In the genomic region with DNA sequence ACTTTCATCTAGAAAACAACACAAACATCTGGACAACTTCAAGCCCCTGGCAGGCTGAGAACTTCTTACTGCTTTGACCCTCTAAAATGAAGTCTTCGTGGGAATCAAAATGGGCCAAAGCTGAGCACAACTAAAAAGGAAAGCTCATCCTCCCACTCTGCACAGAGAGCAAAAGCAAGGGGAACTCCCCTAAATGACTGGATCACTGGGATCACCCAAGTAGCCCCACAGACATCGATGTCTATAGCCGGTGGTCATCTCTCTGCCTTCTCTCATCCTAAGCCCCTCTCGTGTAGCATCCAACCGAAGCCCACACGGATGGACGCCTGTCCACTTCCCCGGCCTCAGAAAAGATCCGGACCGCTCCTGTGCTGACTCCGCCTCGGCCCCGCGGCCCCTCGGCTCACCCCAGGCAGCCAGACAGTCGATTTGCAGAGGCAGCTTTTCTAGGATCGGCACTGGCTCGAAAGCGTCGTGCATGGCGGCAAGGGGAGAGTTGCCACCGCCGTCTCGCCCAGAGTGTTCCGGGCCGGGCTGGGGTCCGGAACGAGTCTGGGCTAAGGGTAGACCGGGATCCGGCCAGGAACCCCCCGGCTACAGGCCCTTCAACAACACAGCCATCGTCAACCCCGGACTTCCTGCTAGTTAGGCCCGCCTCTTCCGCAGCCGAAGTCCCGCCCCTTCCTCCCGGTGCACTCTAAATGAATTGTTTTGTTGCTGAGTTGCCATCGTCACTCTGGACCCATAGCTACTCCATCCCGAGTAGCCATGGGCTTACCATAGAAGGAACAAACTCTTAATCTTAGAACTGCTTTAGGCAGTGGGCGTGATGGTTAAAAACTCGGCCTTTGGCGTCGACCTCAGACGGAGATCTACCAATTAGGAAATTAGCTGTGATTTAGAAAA, we compare ENCODE assay signal across 8 cellular contexts. TPM values are rescaled to one million over a fixed set of nuclear protein-coding genes. Genes with fewer than 3 reads are reported as not detected.
DNase-seq lines count a peak whose midpoint lies in the region; ATAC-seq and TF ChIP-seq lines count a peak whose summit lies in the region.

Gene VPS39, minus strand, starts transcription at position 631 of the 906 bp plus-strand sequence. Its CDS starts 151 bp downstream, at position 480.

- peak within 1 kb of the TSS; percentile 47 to 83 for H3K27ac ChIP-seq in aorta (ENCODE audit: low read depth in 1 of 2, low read length in 2 of 2)

- DNase-seq in NCI-H2029 treated with DMSO at 0.1 percent for 48 hours (lab: John Stamatoyannopoulos, UW) = peak; percentile 44
- DNase-seq in T1000 (lab: John Stamatoyannopoulos, UW) = peak; percentile 47
- DNase-seq in astrocyte of the hippocampus (ENCODE audit: low read depth, low spot score) = peak; percentile 95
- DNase-seq in hippocampal formation (lab: John Stamatoyannopoulos, UW) = peak; percentile 77 to 78
- DNase-seq in renal cortical epithelial cell (ENCODE audit: low read depth) = peak; percentile 83
- peak; percentile 93 to 95 for DNase-seq in aorta

- no peaks in the 10 kb centered on the region for H3K9me3 ChIP-seq in aorta (ENCODE audit: control insufficient read depth, low read length)

- ATAC-seq in GM18505 (IDR thresholded peaks at IDR 0.05; ENCODE audit: unreplicated experiment) (peak; percentile 72), HG02970 (IDR thresholded peaks at IDR 0.05; ENCODE audit: low FRiP score, unreplicated experiment) (peak; percentile 82), aorta (ENCODE audit: low FRiP score) (peak; percentile 94)

- peak within 1 kb of the TSS; percentile 83 to 91 for H3K4me3 ChIP-seq in aorta (ENCODE audit: low read length in 2 of 2)

- intact Hi-C loops in aorta (cut with DNase I) = no loop called here

- peak; percentile 90 for TF ChIP-seq POLR2A in GM18505 (IDR thresholded peaks at IDR 0.05; ENCODE audit: borderline replicate concordance, extremely low read depth, insufficient read depth, insufficient read length)

- H3K4me1 ChIP-seq in aorta (ENCODE audit: control insufficient read depth in 1 of 2, insufficient read depth in 2 of 2, low read length in 2 of 2) = peaks cover 0 to 3% of the 10 kb centered on the region in 2 donors

- H3K36me3 ChIP-seq in aorta (ENCODE audit: control insufficient read depth in 1 of 2, insufficient read depth in 2 of 2, low read length in 1 of 2) = peaks cover 0 to 3% of the 10 kb centered on the region in 2 donors

- 1 to 2% methylated on average over 45 of the region's 45 CpGs for WGBS in aorta, 2 donors

- no peaks in the 10 kb centered on the region for H3K27me3 ChIP-seq in aorta (ENCODE audit: control insufficient read depth in 1 of 2, insufficient read depth in 2 of 2, low read length in 1 of 2)

RNA-seq across cellular contexts. Expression of gene VPS39, which starts in this region (rescaled TPM):
- total RNA-seq in renal cortical epithelial cell (26.4 and 62.5 TPM in 2 replicates), aorta (10 to 100 TPM; 63.3 to 89.4 TPM)
- 10 to 100 TPM; 10.5 to 56.3 TPM for polyA plus RNA-seq in aorta

Comparison
In these comparisons a context has a peak if more than half of its experiments do, and no peak if none do; other contexts are left out.
1. Peak in every context shown above with its lines: DNase-seq, ATAC-seq, H3K4me3 ChIP-seq and H3K27ac ChIP-seq.
2. DNase-seq: peak in every context shown above with its lines; median percentile 95 in astrocyte of the hippocampus; 94 in aorta; 83 in renal cortical epithelial cell; 78 in hippocampal formation; 47 in T1000; 44 in NCI-H2029 treated with DMSO at 0.1 percent for 48 hours.